ENCODE assay signal across 27 cellular contexts in the genomic region with DNA sequence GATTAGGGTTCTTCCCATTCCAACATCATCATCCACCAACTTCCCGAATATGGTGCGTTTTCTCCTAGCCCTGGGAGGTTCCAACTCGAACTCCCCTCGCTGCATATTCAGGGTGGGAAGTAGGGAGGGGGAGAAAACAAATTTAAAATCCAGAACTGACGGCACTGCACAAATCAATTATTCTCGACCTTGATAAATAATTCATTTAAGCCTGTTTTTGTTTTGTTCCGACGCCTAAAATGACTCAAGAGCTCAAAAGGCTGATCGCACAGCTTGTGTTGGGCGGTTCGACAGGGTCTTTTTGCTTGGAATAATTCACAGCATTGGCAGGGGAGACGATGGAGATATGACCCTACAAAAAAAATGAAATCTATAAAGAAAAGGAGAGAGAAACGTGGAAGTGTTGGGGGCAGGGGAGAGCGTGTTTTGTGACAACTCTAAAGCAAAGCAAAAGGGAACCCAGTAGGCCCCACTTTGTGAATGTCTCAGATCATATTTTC. TPM values are rescaled to one million over a fixed set of nuclear protein-coding genes. Genes with fewer than 3 reads are reported as not detected.
DNase-seq lines count a peak whose midpoint lies in the region; ATAC-seq and TF ChIP-seq lines count a peak whose summit lies in the region.
"Had no signal": no experiment of that assay in that cellular context is flagged by ENCODE, and none has a peak within 500 bp of the region (broad histone marks: within the 10 kb centered on the region; RNA-seq: fewer than 3 reads in every experiment).

No MANE protein-coding gene starts in this region.

- peaks cover 42% of the 10 kb centered on the region for H3K4me1 Mint-ChIP-seq in activated T-cell treated with anti-CD3 and anti-CD28 coated beads, Interleukin-2, amount 50 U/mL, for 24 hours (ENCODE audit: low read depth)
- peaks cover 30% of the 10 kb centered on the region for H3K4me1 Mint-ChIP-seq in T-helper 17 cell
- H3K4me1 Mint-ChIP-seq in stimulated activated naive B cell treated with anti-CD40 and anti-IgM and Interleukin-4, amounts not matched to agents 10 μg/mL and 1 μg/mL and 100 μg/mL, for 72 hours = peaks cover 27 to 56% of the 10 kb centered on the region in 2 donors

- peaks cover 93% of the 10 kb centered on the region for H3K27me3 Mint-ChIP-seq in activated T-cell treated with anti-CD3 and anti-CD28 coated beads, Interleukin-2, amount 50 U/mL, for 24 hours
- H3K27me3 Mint-ChIP-seq in T-helper 17 cell = peaks cover 78% of the 10 kb centered on the region
- H3K27me3 Mint-ChIP-seq in stimulated activated naive B cell treated with anti-CD40 and anti-IgM and Interleukin-4, amounts not matched to agents 10 μg/mL and 1 μg/mL and 100 μg/mL, for 72 hours = peaks cover 79 to 94% of the 10 kb centered on the region in 2 donors

- in situ Hi-C loops in GM13976 (cut with MboI; ENCODE audit: low sequenced_read_pairs, unreplicated experiment) = loop anchor here (10.0 kb wide), 2 partner anchors 245 to 445 kb away; no protein-coding TSS in a partner anchor

- no peaks in the 10 kb centered on the region for H3K36me3 Mint-ChIP-seq in activated T-cell treated with anti-CD3 and anti-CD28 coated beads, Interleukin-2, amount 50 U/mL, for 24 hours (ENCODE audit: low read depth)
- H3K36me3 Mint-ChIP-seq in T-helper 17 cell (ENCODE audit: low read depth) = peaks cover 14% of the 10 kb centered on the region
- peaks cover 16 to 39% of the 10 kb centered on the region in 2 donors for H3K36me3 Mint-ChIP-seq in stimulated activated naive B cell treated with anti-CD40 and anti-IgM and Interleukin-4, amounts not matched to agents 10 μg/mL and 1 μg/mL and 100 μg/mL, for 72 hours

- ATAC-seq in T-helper 17 cell (no peak), GM21619 (IDR thresholded peaks at IDR 0.05; ENCODE audit: unreplicated experiment) (no peak), GM19351 (IDR thresholded peaks at IDR 0.05; ENCODE audit: unreplicated experiment) (no peak)
- ATAC-seq in stimulated activated naive B cell treated with anti-CD40 and anti-IgM and Interleukin-4, amounts not matched to agents 10 μg/mL and 1 μg/mL and 100 μg/mL, for 72 hours (replicated peaks) = no peak
- ATAC-seq: activated T-helper 17 cell treated with anti-CD3 and anti-CD28 coated beads, Interleukin-2, amount 50 U/mL, for 72 hours; left cardiac atrium; naive thymus-derived CD4-positive, alpha-beta T cell had no signal

- H3K9me3 Mint-ChIP-seq in activated T-cell treated with anti-CD3 and anti-CD28 coated beads, Interleukin-2, amount 50 U/mL, for 24 hours = peaks cover 8% of the 10 kb centered on the region
- peaks cover 3 to 17% of the 10 kb centered on the region in 2 donors for H3K9me3 Mint-ChIP-seq in stimulated activated naive B cell treated with anti-CD40 and anti-IgM and Interleukin-4, amounts not matched to agents 10 μg/mL and 1 μg/mL and 100 μg/mL, for 72 hours

- peak overlapping the region; percentile 18 for H3K27ac Mint-ChIP-seq in activated T-cell treated with anti-CD3 and anti-CD28 coated beads, Interleukin-2, amount 50 U/mL, for 24 hours
- peak overlapping the region; percentile 91 for H3K27ac Mint-ChIP-seq in T-helper 17 cell
- peak overlapping the region; percentile 77 for H3K27ac Mint-ChIP-seq in stimulated activated naive B cell treated with anti-CD40 and anti-IgM and Interleukin-4, amounts not matched to agents 10 μg/mL and 1 μg/mL and 100 μg/mL, for 72 hours
- H3K27ac Mint-ChIP-seq: activated T-helper 17 cell treated with anti-CD3 and anti-CD28 coated beads, Interleukin-2, amount 50 U/mL, for 72 hours had no signal

- no peak overlapping the region for H3K9ac ChIP-seq in iPS-15b (ENCODE audit: low read depth, low read length)
- H3K9ac ChIP-seq: BLaER1 treated with 17β-estradiol and CSF1 and Interleukin-3, amounts not matched to agents 10 nM and 100 nM; SK-N-SH had no signal

- H3K9me3 ChIP-seq in T-helper 17 cell (ENCODE audit: control insufficient read depth, low read length, poor library complexity, severe bottlenecking) (peaks cover 5% of the 10 kb centered on the region), iPS-15b (ENCODE audit: control insufficient read depth, insufficient read depth, low read length) (no peaks in the 10 kb centered on the region)
- H3K9me3 ChIP-seq: colonic mucosa, sigmoid colon, SK-N-SH had no signal

- H3K4me3 Mint-ChIP-seq in activated T-cell treated with anti-CD3 and anti-CD28 coated beads, Interleukin-2, amount 50 U/mL, for 24 hours = no peak overlapping the region
- no peak overlapping the region for H3K4me3 Mint-ChIP-seq in T-helper 17 cell
- H3K4me3 Mint-ChIP-seq in stimulated activated naive B cell treated with anti-CD40 and anti-IgM and Interleukin-4, amounts not matched to agents 10 μg/mL and 1 μg/mL and 100 μg/mL, for 72 hours = peak overlapping the region in 1 of 2 donors; percentile 32
- H3K4me3 Mint-ChIP-seq: activated T-helper 17 cell treated with anti-CD3 and anti-CD28 coated beads, Interleukin-2, amount 50 U/mL, for 72 hours had no signal

- H3K27me3 ChIP-seq in iPS-15b (ENCODE audit: control insufficient read depth, insufficient read depth, low read length) = peaks cover 97% of the 10 kb centered on the region

- TF ChIP-seq CTCF in GM13976 (IDR thresholded peaks at IDR 0.05; ENCODE audit: borderline replicate concordance, control extremely low read depth, extremely low read depth, insufficient read depth, missing control alignments) = no peak

- DNase-seq in activated T-cell treated with anti-CD3 and anti-CD28 coated beads, Interleukin-2, amount 50 U/mL, for 24 hours = no peak
- DNase-seq in activated T-cell treated with anti-CD3 and anti-CD28 coated beads, Interleukin-2, amount 50 U/mL, for 1 hour = no peak
- DNase-seq in T-helper 17 cell (no peak), GM13976 (ENCODE audit: low spot score) (no peak)
- no peak for DNase-seq in stimulated activated naive B cell treated with anti-CD40 and anti-IgM and Interleukin-4, amounts not matched to agents 10 μg/mL and 1 μg/mL and 100 μg/mL, for 72 hours
- DNase-seq: ACHN; brain microvascular endothelial cell; Calu3; colonic mucosa; left cardiac atrium; MM.1S; naive thymus-derived CD4-positive, alpha-beta T cell; NCI-H1436 treated with DMSO at 0.1 percent for 48 hours; NCI-H524; RPMI8226; sigmoid colon; SK-N-SH; T1000 had no signal

- H3K36me3 ChIP-seq in iPS-15b (ENCODE audit: control insufficient read depth, insufficient read depth, low read length) = no peaks in the 10 kb centered on the region
- H3K36me3 ChIP-seq: BLaER1 treated with 17β-estradiol and CSF1 and Interleukin-3, amounts not matched to agents 10 nM and 100 nM; brain microvascular endothelial cell; colonic mucosa; sigmoid colon had no signal

- H3K4me1 ChIP-seq in iPS-15b (ENCODE audit: control insufficient read depth, insufficient read depth, low read length) = peaks cover 17% of the 10 kb centered on the region
- H3K4me1 ChIP-seq: BLaER1 treated with 17β-estradiol and CSF1 and Interleukin-3, amounts not matched to agents 10 nM and 100 nM had no signal

- peak overlapping the region; percentile 61 for H3K4me3 ChIP-seq in iPS-15b (ENCODE audit: low read depth, low read length)
- H3K4me3 ChIP-seq: BLaER1 treated with 17β-estradiol and CSF1 and Interleukin-3, amounts not matched to agents 10 nM and 100 nM; colonic mucosa; sigmoid colon had no signal

RNA-seq across cellular contexts. Expression of a gene that starts 3.1 kb away (rescaled TPM):
- total RNA-seq in T-helper 17 cell = not detected
- total RNA-seq: activated T-helper 17 cell treated with anti-CD3 and anti-CD28 coated beads, Interleukin-2, amount 50 U/mL, for 72 hours; Calu3; colonic mucosa; fibroblast of lung; H4; left cardiac atrium; mesenteric fat pad; naive thymus-derived CD4-positive, alpha-beta T cell; sigmoid colon; ureter had no signal

Comparison
In these comparisons a context has a peak if more than half of its experiments do, and no peak if none do; other contexts are left out.
1. H3K27ac Mint-ChIP-seq: peak in every context shown above with its lines; median percentile 91 in T-helper 17 cell; 77 in stimulated activated naive B cell treated with anti-CD40 and anti-IgM and Interleukin-4, amounts not matched to agents 10 μg/mL and 1 μg/mL and 100 μg/mL, for 72 hours; 18 in activated T-cell treated with anti-CD3 and anti-CD28 coated beads, Interleukin-2, amount 50 U/mL, for 24 hours.